ENCODE assay signal across 15 cellular contexts in genomic region chr6:11727995-11728961, GRCh38. TPM values are rescaled to one million over a fixed set of nuclear protein-coding genes. Genes with fewer than 3 reads are reported as not detected.
A peak's percentile ranks its signal among the peaks of the same experiment; 100 is the strongest.
DNase-seq lines count a peak whose midpoint lies in the region; ATAC-seq, FAIRE-seq and TF ChIP-seq lines count a peak whose summit lies in the region.
"Had no signal": no experiment of that assay in that cellular context is flagged by ENCODE, and none has a peak within 500 bp of the region (broad histone marks: within the 10 kb centered on the region; RNA-seq: fewer than 3 reads in every experiment).

No MANE protein-coding gene starts in this region.

- H3K27ac ChIP-seq in K562 (ENCODE audit: extremely low read depth, low read depth, low read length), result no peak overlapping the region
- H3K27ac ChIP-seq: body of pancreas had no signal

- H3K9me3 Mint-ChIP-seq in CD14-positive monocyte, result peaks cover 0 to 2% (median 0%) of the 10 kb centered on the region in 7 donors

- H3K36me3 ChIP-seq in K562 (ENCODE audit: control insufficient read depth, insufficient read depth, low read length), result no peaks in the 10 kb centered on the region

- no TSS peak for BruUV-seq in K562 (replicated peaks; lab: Mats Ljungman, UMichigan)

- TF ChIP-seq CTCF in CD14-positive monocyte (IDR thresholded peaks at IDR 0.05) (no peak), K562 (IDR thresholded peaks at IDR 0.05 in 2 of 3, conservative IDR thresholded peaks at IDR 0.05 in 1 of 3; ENCODE audit: insufficient read depth in 2 of 3, low read depth in 1 of 3, low read length in 3 of 3) (no peak)

- no peak for TF ChIP-seq POLR2A in K562 (conservative IDR thresholded peaks at IDR 0.05)

- 56% methylated on average over 11 of the region's 11 CpGs for WGBS in K562 (ENCODE audit: insufficient coverage, low coverage, missing lambda C conversion rate)

- H3K27me3 ChIP-seq in K562 (ENCODE audit: control insufficient read depth in 2 of 2, insufficient read depth in 2 of 2, low read length in 2 of 2), result no peaks in the 10 kb centered on the region
- H3K27me3 ChIP-seq: body of pancreas had no signal

- intact Hi-C loops in CD14-positive monocyte (cut with micrococcal nuclease) (no loop called here), K562 (cut with micrococcal nuclease) (no loop called here)

- no peak overlapping the region for H2AFZ ChIP-seq in K562 (ENCODE audit: low read depth, low read length)

- no peaks in the 10 kb centered on the region for H3K9me1 ChIP-seq in K562 (ENCODE audit: control insufficient read depth, insufficient read depth, low read length)

- H3K4me3 Mint-ChIP-seq in CD14-positive monocyte, result peak overlapping the region in 1 of 2 donors; percentile 67

- H3K36me3 Mint-ChIP-seq in CD14-positive monocyte, result peaks cover 2 to 3% of the 10 kb centered on the region in 2 donors

- H3K9me3 ChIP-seq in K562 (replicated peaks; ENCODE audit: control insufficient read depth, insufficient read depth, low read depth, low read length), result no peaks in the 10 kb centered on the region
- H3K9me3 ChIP-seq: body of pancreas had no signal

- ATAC-seq in K562 (no peak; the same call in 1 of the 3 replicates), HG02623 (IDR thresholded peaks at IDR 0.05; ENCODE audit: unreplicated experiment) (no peak), HG03097 (IDR thresholded peaks at IDR 0.05; ENCODE audit: low FRiP score, unreplicated experiment) (no peak)
- ATAC-seq: body of pancreas had no signal

- peaks cover 5 to 12% (median 12%) of the 10 kb centered on the region in 3 donors for H3K27me3 Mint-ChIP-seq in CD14-positive monocyte (ENCODE audit: low read depth in 3 of 3)

- POLR2A ChIA-PET in K562 (lab: Yijun Ruan, JAX), result interaction anchor here (0.5 to 1.4 kb wide), 2 partner anchors 21 to 155 kb away, joined by 3 read pairs; no protein-coding TSS in a partner anchor

- in situ Hi-C loops in K562 (cut with MboI) (no loop called here), G401 (cut with HindIII; ENCODE audit: low sequenced_read_pairs) (no loop called here)

- no peaks in the 10 kb centered on the region for H4K20me1 ChIP-seq in K562 (replicated peaks; ENCODE audit: control insufficient read depth, insufficient read depth, low read length)

- no peak overlapping the region for H3K9ac ChIP-seq in K562 (ENCODE audit: insufficient read depth in 1 of 2, low read depth in 2 of 2, low read length in 2 of 2)

- no peak for FAIRE-seq in K562 (lab: Jason Lieb, UNC)
- FAIRE-seq: G401.6 had no signal

- no peaks in the 10 kb centered on the region for H3K79me2 ChIP-seq in K562 (ENCODE audit: control insufficient read depth, insufficient read depth, low read length)

- no peak for TF ChIP-seq EP300 in K562 (IDR thresholded peaks at IDR 0.05; ENCODE audit: low read length)

- DNase-seq in CD14-positive monocyte (ENCODE audit: low spot score) (no peak), MV-4-11 (lab: John Stamatoyannopoulos, UW) (peak; percentile 93), K562 (ENCODE audit: extremely low read depth in 1 of 4, low spot score in 3 of 4) (no peak), G401 (ENCODE audit: low spot score) (no peak), NAMALWA (ENCODE audit: low spot score) (no peak)
- DNase-seq in activated CD4-positive, alpha-beta T cell treated with anti-CD3 and anti-CD28 coated beads, Interleukin-2, amount 50 U/mL, for 1 hour, result peak; percentile 29
- DNase-seq: AML-193, body of pancreas, glutamatergic neuron, NCI-H1048 had no signal

- CTCF ChIA-PET in K562 (lab: Yijun Ruan, JAX; ENCODE audit: low intra/inter-chr PET ratio), result no interaction called here

- TF ChIP-seq RAD21 in K562 (CRISPR knock-in tag; conservative IDR thresholded peaks at IDR 0.05 in 1 of 2, IDR thresholded peaks at IDR 0.05 in 1 of 2), result no peak

- H3K4me2 ChIP-seq in K562 (ENCODE audit: insufficient read depth, low read length), result no peak overlapping the region
- H3K4me2 ChIP-seq: smooth muscle cell had no signal

- H3K27ac Mint-ChIP-seq in CD14-positive monocyte, result peak overlapping the region; percentile 74 to 89 (median 80)

- peaks cover 52% of the 10 kb centered on the region for H3K4me1 Mint-ChIP-seq in CD14-positive monocyte

- peaks cover 0 to 8% of the 10 kb centered on the region in 2 experiments; a peak in 3 of 5 replicates for H3K4me1 ChIP-seq in K562 (replicated peaks in 1 of 2; ENCODE audit: control insufficient read depth in 2 of 2, insufficient read depth in 2 of 2, low read length in 2 of 2)

- H3K4me3 ChIP-seq in K562, result no peak overlapping the region
- H3K4me3 ChIP-seq: body of pancreas, smooth muscle cell had no signal

TF ChIP-seq in K562, 482 proteins besides CTCF, POLR2A, EP300 and RAD21:
- peak; percentile 68; the same call in 1 of the 2 replicates for TF ChIP-seq SPI1 (IDR thresholded peaks at IDR 0.05; ENCODE audit: borderline replicate concordance, low read depth, low read length)
- TF ChIP-seq GATA2 (CRISPR knock-in tag; IDR thresholded peaks at IDR 0.05), result no peak

RNA-seq across cellular contexts. Expression of gene ADTRP, which starts 50.3 kb away (rescaled TPM):
- polyA plus RNA-seq in CD14-positive monocyte (under 1 TPM in 1 of 2 donors, not detected in 1; 0.20 TPM), K562 (2011; rRNA removed) (8.7 and 10.0 TPM in 2 replicates), K562 (2014; fragmentation: Illumina TruSeq; extraction: Trizol) (21.7 and 24.0 TPM in 2 replicates), K562 (2014; fragmentation: Nextera tagmentation; extraction: Ambion mirVana) (10 to 100 TPM; 13.6 to 18.3 TPM), K562 (2014; rRNA removed) (12.9 and 16.4 TPM in 2 replicates)
- 13.8 and 18.6 TPM in 2 replicates for total RNA-seq in K562 (2011; cell fraction: chromatin; rRNA removed; ENCODE audit: low replicate concordance)
- 13.8 and 20.4 TPM in 2 replicates for total RNA-seq in K562 (2011; cell fraction: nucleolus; rRNA removed)
- total RNA-seq in K562 (2011; cell fraction: nucleoplasm; rRNA removed), result 13.9 and 19.7 TPM in 2 replicates
- total RNA-seq in K562 (2014; rRNA removed) (7.4 and 9.6 TPM in 2 replicates), K562 (2014; rRNA removed; fragmentation: Illumina TruSeq; extraction: Trizol) (13.3 and 13.9 TPM in 2 replicates), K562 (2015; rRNA removed; fragmentation: Illumina TruSeq; extraction: Trizol) (13.5 and 13.8 TPM in 2 replicates), K562 (2021) (11.7 and 12.3 TPM in 2 replicates)
- 7.1 and 9.6 TPM in 2 replicates for polyA plus RNA-seq in K562 (2011; cell fraction: cytosol; rRNA removed)
- polyA plus RNA-seq in K562 (2011; cell fraction: nucleus; rRNA removed), result 16.3 and 17.9 TPM in 2 replicates
- polyA plus RNA-seq in K562 (2012), result 19.8 and 27.5 TPM in 2 replicates
- 7.4 and 9.3 TPM in 2 replicates for polyA minus RNA-seq in K562 (2011; rRNA and poly(A)+ RNA removed)
- 3.6 and 6.5 TPM in 2 replicates for polyA minus RNA-seq in K562 (2011; cell fraction: cytosol; rRNA and poly(A)+ RNA removed)
- 6.1 and 7.9 TPM in 2 replicates for polyA minus RNA-seq in K562 (2011; cell fraction: nucleus; rRNA and poly(A)+ RNA removed)
- 9.9 and 16.8 TPM in 2 replicates for total RNA-seq in G401 (2014; rRNA removed; shearing (Covaris generic))
- total RNA-seq: body of pancreas, SK-MEL-5 had no signal

Comparison
In these comparisons a context has a peak if more than half of its experiments do, and no peak if none do; other contexts are left out.
1. DNase-seq: peak in MV-4-11 (single experiment) and activated CD4-positive, alpha-beta T cell treated with anti-CD3 and anti-CD28 coated beads, Interleukin-2, amount 50 U/mL, for 1 hour (single experiment); none in CD14-positive monocyte (single experiment), K562 (0 of 4), G401 (single experiment) and NAMALWA (single experiment).